ENCODE assay signal across 1 cellular context in genomic region chr2:205704101-205704741, GRCh38.
TF ChIP-seq lines count a peak whose summit lies in the region.

No MANE protein-coding gene starts in this region.

TF ChIP-seq in HepG2, 621 proteins besides CTCF, POLR2A, EP300 and RAD21 (continued from another document and continues in another):
- TF ChIP-seq ZHX1 (CRISPR knock-in tag; IDR thresholded peaks at IDR 0.05; ENCODE audit: low read depth) (no peak), PAWR (CRISPR knock-in tag; IDR thresholded peaks at IDR 0.05; ENCODE audit: borderline replicate concordance) (no peak), SMAD1 (CRISPR knock-in tag; IDR thresholded peaks at IDR 0.05; ENCODE audit: borderline replicate concordance, low read depth) (no peak), ZNF614 (CRISPR knock-in tag; IDR thresholded peaks at IDR 0.05; ENCODE audit: borderline replicate concordance) (no peak), FOXO1 (CRISPR knock-in tag; IDR thresholded peaks at IDR 0.05) (peak; percentile 33; the same call in 1 of the 2 replicates), ZFYVE20 (CRISPR knock-in tag; IDR thresholded peaks at IDR 0.05; ENCODE audit: borderline replicate concordance, low read depth) (no peak), SP4 (CRISPR knock-in tag; IDR thresholded peaks at IDR 0.05) (no peak), KLF6 (CRISPR knock-in tag; IDR thresholded peaks at IDR 0.05) (no peak), CAMTA2 (CRISPR knock-in tag; IDR thresholded peaks at IDR 0.05; ENCODE audit: borderline replicate concordance) (no peak), GPN1 (CRISPR knock-in tag; IDR thresholded peaks at IDR 0.05; ENCODE audit: borderline replicate concordance) (no peak), ATM (IDR thresholded peaks at IDR 0.05; ENCODE audit: borderline replicate concordance) (no peak), MED13 (CRISPR knock-in tag; IDR thresholded peaks at IDR 0.05) (no peak), ISX (CRISPR knock-in tag; conservative IDR thresholded peaks at IDR 0.05) (no peak), KMT2B (CRISPR knock-in tag; IDR thresholded peaks at IDR 0.05) (no peak), CENPT (CRISPR knock-in tag; IDR thresholded peaks at IDR 0.05; ENCODE audit: low read depth) (no peak), ZKSCAN5 (CRISPR knock-in tag; IDR thresholded peaks at IDR 0.05) (no peak), SMYD3 (CRISPR knock-in tag; IDR thresholded peaks at IDR 0.05) (peak; percentile 66; the same call in 1 of the 2 replicates), NFE2 (CRISPR knock-in tag; IDR thresholded peaks at IDR 0.05) (no peak), ZNF850 (CRISPR knock-in tag; conservative IDR thresholded peaks at IDR 0.05) (no peak), YEATS4 (CRISPR knock-in tag; IDR thresholded peaks at IDR 0.05; ENCODE audit: borderline replicate concordance) (no peak), RFXAP (CRISPR knock-in tag; IDR thresholded peaks at IDR 0.05; ENCODE audit: borderline replicate concordance) (no peak), ZNF451 (CRISPR knock-in tag; IDR thresholded peaks at IDR 0.05) (no peak), ZNF230 (CRISPR knock-in tag; IDR thresholded peaks at IDR 0.05) (no peak), RNF219 (CRISPR knock-in tag; IDR thresholded peaks at IDR 0.05) (no peak), FOXA3 (CRISPR knock-in tag; IDR thresholded peaks at IDR 0.05) (0 out of 2 replicates have a peak, but pooled peaks have one; percentile 5), SIX1 (CRISPR knock-in tag; IDR thresholded peaks at IDR 0.05; ENCODE audit: borderline replicate concordance) (0 out of 2 replicates have a peak, but pooled peaks have one; percentile 43), NFKB2 (CRISPR knock-in tag; IDR thresholded peaks at IDR 0.05; ENCODE audit: borderline replicate concordance) (no peak), BORCS8-MEF2B (CRISPR knock-in tag; IDR thresholded peaks at IDR 0.05) (0 out of 2 replicates have a peak, but pooled peaks have one; percentile 6), ZNF788 (CRISPR knock-in tag; IDR thresholded peaks at IDR 0.05; ENCODE audit: borderline replicate concordance) (no peak; the same call in 1 of the 2 replicates), HES4 (CRISPR knock-in tag; IDR thresholded peaks at IDR 0.05; ENCODE audit: borderline replicate concordance) (0 out of 2 replicates have a peak, but pooled peaks have one; percentile 57), ELF3 (CRISPR knock-in tag; IDR thresholded peaks at IDR 0.05) (no peak), PRDM10 (CRISPR knock-in tag; IDR thresholded peaks at IDR 0.05; ENCODE audit: low read depth) (0 out of 2 replicates have a peak, but pooled peaks have one; percentile 28), HDAC2 (CRISPR knock-in tag; IDR thresholded peaks at IDR 0.05) (no peak; the same call in 1 of the 2 replicates), ZNF546 (CRISPR knock-in tag; conservative IDR thresholded peaks at IDR 0.05) (no peak), ERF (CRISPR knock-in tag; IDR thresholded peaks at IDR 0.05) (0 out of 2 replicates have a peak, but pooled peaks have one; percentile 11), PCBP1 (IDR thresholded peaks at IDR 0.05; ENCODE audit: borderline replicate concordance, low read depth, low read length) (no peak), SSRP1 (CRISPR knock-in tag; IDR thresholded peaks at IDR 0.05) (no peak), ZNF746 (CRISPR knock-in tag; IDR thresholded peaks at IDR 0.05) (no peak), ZNF580 (CRISPR knock-in tag; IDR thresholded peaks at IDR 0.05; ENCODE audit: borderline replicate concordance, low read depth) (no peak), HDAC1 (CRISPR knock-in tag; IDR thresholded peaks at IDR 0.05) (no peak), MTF1 (CRISPR knock-in tag; IDR thresholded peaks at IDR 0.05) (no peak), NCOA2 (CRISPR knock-in tag; IDR thresholded peaks at IDR 0.05) (peak; percentile 48; the same call in 1 of the 2 replicates), ZNF383 (CRISPR knock-in tag; IDR thresholded peaks at IDR 0.05; ENCODE audit: borderline replicate concordance) (no peak)
- TF ChIP-seq, protein P1, sequence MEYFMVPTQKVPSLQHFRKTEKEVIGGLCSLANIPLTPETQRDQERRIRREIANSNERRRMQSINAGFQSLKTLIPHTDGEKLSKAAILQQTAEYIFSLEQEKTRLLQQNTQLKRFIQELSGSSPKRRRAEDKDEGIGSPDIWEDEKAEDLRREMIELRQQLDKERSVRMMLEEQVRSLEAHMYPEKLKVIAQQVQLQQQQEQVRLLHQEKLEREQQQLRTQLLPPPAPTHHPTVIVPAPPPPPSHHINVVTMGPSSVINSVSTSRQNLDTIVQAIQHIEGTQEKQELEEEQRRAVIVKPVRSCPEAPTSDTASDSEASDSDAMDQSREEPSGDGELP (IDR thresholded peaks at IDR 0.05; ENCODE audit: borderline replicate concordance, low read depth) = no peak; the same call in 1 of the 2 replicates
- TF ChIP-seq, protein P2, sequence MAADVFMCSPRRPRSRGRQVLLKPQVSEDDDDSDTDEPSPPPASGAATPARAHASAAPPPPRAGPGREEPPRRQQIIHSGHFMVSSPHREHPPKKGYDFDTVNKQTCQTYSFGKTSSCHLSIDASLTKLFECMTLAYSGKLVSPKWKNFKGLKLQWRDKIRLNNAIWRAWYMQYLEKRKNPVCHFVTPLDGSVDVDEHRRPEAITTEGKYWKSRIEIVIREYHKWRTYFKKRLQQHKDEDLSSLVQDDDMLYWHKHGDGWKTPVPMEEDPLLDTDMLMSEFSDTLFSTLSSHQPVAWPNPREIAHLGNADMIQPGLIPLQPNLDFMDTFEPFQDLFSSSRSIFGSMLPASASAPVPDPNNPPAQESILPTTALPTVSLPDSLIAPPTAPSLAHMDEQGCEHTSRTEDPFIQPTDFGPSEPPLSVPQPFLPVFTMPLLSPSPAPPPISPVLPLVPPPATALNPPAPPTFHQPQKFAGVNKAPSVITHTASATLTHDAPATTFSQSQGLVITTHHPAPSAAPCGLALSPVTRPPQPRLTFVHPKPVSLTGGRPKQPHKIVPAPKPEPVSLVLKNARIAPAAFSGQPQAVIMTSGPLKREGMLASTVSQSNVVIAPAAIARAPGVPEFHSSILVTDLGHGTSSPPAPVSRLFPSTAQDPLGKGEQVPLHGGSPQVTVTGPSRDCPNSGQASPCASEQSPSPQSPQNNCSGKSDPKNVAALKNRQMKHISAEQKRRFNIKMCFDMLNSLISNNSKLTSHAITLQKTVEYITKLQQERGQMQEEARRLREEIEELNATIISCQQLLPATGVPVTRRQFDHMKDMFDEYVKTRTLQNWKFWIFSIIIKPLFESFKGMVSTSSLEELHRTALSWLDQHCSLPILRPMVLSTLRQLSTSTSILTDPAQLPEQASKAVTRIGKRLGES (CRISPR knock-in tag; IDR thresholded peaks at IDR 0.05; ENCODE audit: borderline replicate concordance) = no peak
- TF ChIP-seq, protein P3, sequence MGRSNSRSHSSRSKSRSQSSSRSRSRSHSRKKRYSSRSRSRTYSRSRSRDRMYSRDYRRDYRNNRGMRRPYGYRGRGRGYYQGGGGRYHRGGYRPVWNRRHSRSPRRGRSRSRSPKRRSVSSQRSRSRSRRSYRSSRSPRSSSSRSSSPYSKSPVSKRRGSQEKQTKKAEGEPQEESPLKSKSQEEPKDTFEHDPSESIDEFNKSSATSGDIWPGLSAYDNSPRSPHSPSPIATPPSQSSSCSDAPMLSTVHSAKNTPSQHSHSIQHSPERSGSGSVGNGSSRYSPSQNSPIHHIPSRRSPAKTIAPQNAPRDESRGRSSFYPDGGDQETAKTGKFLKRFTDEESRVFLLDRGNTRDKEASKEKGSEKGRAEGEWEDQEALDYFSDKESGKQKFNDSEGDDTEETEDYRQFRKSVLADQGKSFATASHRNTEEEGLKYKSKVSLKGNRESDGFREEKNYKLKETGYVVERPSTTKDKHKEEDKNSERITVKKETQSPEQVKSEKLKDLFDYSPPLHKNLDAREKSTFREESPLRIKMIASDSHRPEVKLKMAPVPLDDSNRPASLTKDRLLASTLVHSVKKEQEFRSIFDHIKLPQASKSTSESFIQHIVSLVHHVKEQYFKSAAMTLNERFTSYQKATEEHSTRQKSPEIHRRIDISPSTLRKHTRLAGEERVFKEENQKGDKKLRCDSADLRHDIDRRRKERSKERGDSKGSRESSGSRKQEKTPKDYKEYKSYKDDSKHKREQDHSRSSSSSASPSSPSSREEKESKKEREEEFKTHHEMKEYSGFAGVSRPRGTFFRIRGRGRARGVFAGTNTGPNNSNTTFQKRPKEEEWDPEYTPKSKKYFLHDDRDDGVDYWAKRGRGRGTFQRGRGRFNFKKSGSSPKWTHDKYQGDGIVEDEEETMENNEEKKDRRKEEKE (IDR thresholded peaks at IDR 0.05) = no peak
- TF ChIP-seq, protein P4, sequence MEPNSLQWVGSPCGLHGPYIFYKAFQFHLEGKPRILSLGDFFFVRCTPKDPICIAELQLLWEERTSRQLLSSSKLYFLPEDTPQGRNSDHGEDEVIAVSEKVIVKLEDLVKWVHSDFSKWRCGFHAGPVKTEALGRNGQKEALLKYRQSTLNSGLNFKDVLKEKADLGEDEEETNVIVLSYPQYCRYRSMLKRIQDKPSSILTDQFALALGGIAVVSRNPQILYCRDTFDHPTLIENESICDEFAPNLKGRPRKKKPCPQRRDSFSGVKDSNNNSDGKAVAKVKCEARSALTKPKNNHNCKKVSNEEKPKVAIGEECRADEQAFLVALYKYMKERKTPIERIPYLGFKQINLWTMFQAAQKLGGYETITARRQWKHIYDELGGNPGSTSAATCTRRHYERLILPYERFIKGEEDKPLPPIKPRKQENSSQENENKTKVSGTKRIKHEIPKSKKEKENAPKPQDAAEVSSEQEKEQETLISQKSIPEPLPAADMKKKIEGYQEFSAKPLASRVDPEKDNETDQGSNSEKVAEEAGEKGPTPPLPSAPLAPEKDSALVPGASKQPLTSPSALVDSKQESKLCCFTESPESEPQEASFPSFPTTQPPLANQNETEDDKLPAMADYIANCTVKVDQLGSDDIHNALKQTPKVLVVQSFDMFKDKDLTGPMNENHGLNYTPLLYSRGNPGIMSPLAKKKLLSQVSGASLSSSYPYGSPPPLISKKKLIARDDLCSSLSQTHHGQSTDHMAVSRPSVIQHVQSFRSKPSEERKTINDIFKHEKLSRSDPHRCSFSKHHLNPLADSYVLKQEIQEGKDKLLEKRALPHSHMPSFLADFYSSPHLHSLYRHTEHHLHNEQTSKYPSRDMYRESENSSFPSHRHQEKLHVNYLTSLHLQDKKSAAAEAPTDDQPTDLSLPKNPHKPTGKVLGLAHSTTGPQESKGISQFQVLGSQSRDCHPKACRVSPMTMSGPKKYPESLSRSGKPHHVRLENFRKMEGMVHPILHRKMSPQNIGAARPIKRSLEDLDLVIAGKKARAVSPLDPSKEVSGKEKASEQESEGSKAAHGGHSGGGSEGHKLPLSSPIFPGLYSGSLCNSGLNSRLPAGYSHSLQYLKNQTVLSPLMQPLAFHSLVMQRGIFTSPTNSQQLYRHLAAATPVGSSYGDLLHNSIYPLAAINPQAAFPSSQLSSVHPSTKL (CRISPR knock-in tag; IDR thresholded peaks at IDR 0.05) = peak; percentile 71
